ENCODE assay signal across 13 cellular contexts in the genomic region with DNA sequence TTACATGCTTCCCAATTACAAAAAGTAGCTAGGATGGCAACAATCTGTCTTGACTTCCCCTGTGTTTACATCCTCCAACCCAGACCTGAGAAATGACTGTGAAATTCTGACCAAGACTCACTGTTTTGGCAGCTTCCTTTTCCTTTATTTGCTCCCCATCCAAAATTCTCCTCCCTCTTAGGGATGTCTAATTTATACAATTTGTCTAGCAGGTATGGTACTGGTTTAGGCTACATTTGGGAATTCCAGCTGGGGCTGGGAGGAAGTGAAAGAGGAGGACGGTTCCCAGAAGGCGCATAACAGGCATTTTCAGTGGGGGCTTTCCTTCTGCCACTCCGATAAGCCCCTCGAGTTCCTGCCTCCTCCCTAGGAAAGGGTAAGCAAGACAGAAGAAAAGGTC.
"Had no signal": no experiment of that assay in that cellular context is flagged by ENCODE, and none has a peak within 500 bp of the region (broad histone marks: within the 10 kb centered on the region; RNA-seq: fewer than 3 reads in every experiment).

No MANE protein-coding gene starts in this region.

- H3K4me1 Mint-ChIP-seq: central memory CD8-positive, alpha-beta T cell; T-helper 17 cell had no signal

- H3K36me3 Mint-ChIP-seq: stimulated activated naive B cell treated with anti-CD40 and anti-IgM and Interleukin-4, amounts not matched to agents 10 μg/mL and 1 μg/mL and 100 μg/mL, for 72 hours had no signal

- ATAC-seq: T-helper 17 cell had no signal

- H3K27ac Mint-ChIP-seq: stimulated activated naive B cell treated with anti-CD40 and anti-IgM and Interleukin-4, amounts not matched to agents 10 μg/mL and 1 μg/mL and 100 μg/mL, for 72 hours; T-helper 17 cell had no signal

- H3K4me3 Mint-ChIP-seq: central memory CD8-positive, alpha-beta T cell; T-helper 17 cell had no signal

- H3K36me3 ChIP-seq: adrenal gland, heart left ventricle, left ventricle myocardium inferior, neutrophil, transverse colon had no signal

- H3K9me3 ChIP-seq: adrenal gland, heart left ventricle, left ventricle myocardium inferior, neutrophil, transverse colon had no signal

- H3K27me3 ChIP-seq: adrenal gland, transverse colon had no signal

- H3K27me3 Mint-ChIP-seq: central memory CD8-positive, alpha-beta T cell; T-helper 17 cell had no signal

- H3K9me3 Mint-ChIP-seq: stimulated activated naive B cell treated with anti-CD40 and anti-IgM and Interleukin-4, amounts not matched to agents 10 μg/mL and 1 μg/mL and 100 μg/mL, for 72 hours had no signal

- DNase-seq: activated CD4-positive, alpha-beta T cell treated with anti-CD3 and anti-CD28 coated beads, Interleukin-2, amount 50 U/mL, for 4 hours; activated naive CD4-positive, alpha-beta T cell treated with anti-CD3 and anti-CD28 coated beads, Interleukin-2, amount 50 U/mL, for 16 hours; activated T-cell treated with anti-CD3 and anti-CD28 coated beads, Interleukin-2, amount 50 U/mL, for 1 hour; foreskin melanocyte; stimulated activated CD4-positive, alpha-beta T cell treated with anti-CD3 and anti-CD28 coated beads, Interleukin-1b, Interleukin-23, amount 100 ng/mL, for 48 hours; stimulated activated naive B cell treated with anti-CD40 and anti-IgM and Interleukin-4, amounts not matched to agents 10 μg/mL and 1 μg/mL and 100 μg/mL, for 72 hours; T-helper 17 cell had no signal

- H3K27ac ChIP-seq: adrenal gland, heart left ventricle, left ventricle myocardium inferior, neutrophil had no signal
